In genomic region chr11:14872032-14872431, GRCh38 we compare ENCODE assay signal across 17 cellular contexts. TPM values are rescaled to one million over a fixed set of nuclear protein-coding genes. Genes with fewer than 3 reads are reported as not detected.
DNase-seq lines count a peak whose midpoint lies in the region; ATAC-seq lines count a peak whose summit lies in the region.
"Had no signal": no experiment of that assay in that cellular context is flagged by ENCODE, and none has a peak within 500 bp of the region (broad histone marks: within the 10 kb centered on the region; RNA-seq: fewer than 3 reads in every experiment).

No MANE protein-coding gene starts in this region.

- H3K36me3 Mint-ChIP-seq in T-helper 1 cell treated with Interleukin-12 subunit alpha and Interleukin-12 subunit beta and Interleukin-4 antibody, amounts not matched to agents 30 μg/mL and 1 μg/mL, for 36 hours (ENCODE audit: low read depth), result peaks cover 62% of the 10 kb centered on the region
- peaks cover 0 to 26% of the 10 kb centered on the region in 2 donors for H3K36me3 Mint-ChIP-seq in activated naive CD4-positive, alpha-beta T cell treated with anti-CD3 and anti-CD28 coated beads, Interleukin-2, amount 50 U/mL, for 72 hours
- peaks cover 43% of the 10 kb centered on the region for H3K36me3 Mint-ChIP-seq in activated naive CD8-positive, alpha-beta T cell treated with anti-CD3 and anti-CD28 coated beads, Interleukin-2, amount 50 U/mL, for 24 hours (ENCODE audit: low read depth)
- H3K36me3 Mint-ChIP-seq in stimulated activated effector memory CD8-positive, alpha-beta T cell treated with anti-CD3 and anti-CD28 coated beads, Interleukin-12 subunit alpha, Interleukin-12 subunit beta, amount 100 ng/mL, for 72 hours, result peaks cover 57% of the 10 kb centered on the region

- DNase-seq in T-helper 1 cell, result no peak
- no peak for DNase-seq in activated naive CD4-positive, alpha-beta T cell treated with anti-CD3 and anti-CD28 coated beads, Interleukin-2, amount 50 U/mL, for 72 hours (ENCODE audit: low spot score in 2 of 2)
- no peak for DNase-seq in activated naive CD4-positive, alpha-beta T cell treated with Interleukin-2 at 50 U/mL for 16 hours
- no peak for DNase-seq in activated naive CD8-positive, alpha-beta T cell treated with anti-CD3 and anti-CD28 coated beads, Interleukin-2, amount 50 U/mL, for 24 hours
- DNase-seq in stimulated activated effector memory CD8-positive, alpha-beta T cell treated with anti-CD3 and anti-CD28 coated beads, Interleukin-12 subunit alpha, Interleukin-12 subunit beta, amount 100 ng/mL, for 72 hours (ENCODE audit: low spot score in 2 of 2), result no peak
- DNase-seq in COLO668 (lab: John Stamatoyannopoulos, UW; ENCODE audit: unreplicated experiment), result no peak
- DNase-seq: 8988T; CD8-positive, alpha-beta memory T cell; DND-41; GF-D8; KBM-7; NCI-H1436; NCI-H2029; NCI-H748 treated with DMSO at 0.1 percent for 48 hours; RPMI8226 had no signal

- no peaks in the 10 kb centered on the region for H3K27me3 Mint-ChIP-seq in T-helper 1 cell treated with Interleukin-12 subunit alpha and Interleukin-12 subunit beta and Interleukin-4 antibody, amounts not matched to agents 30 μg/mL and 1 μg/mL, for 36 hours (ENCODE audit: low read depth)
- no peaks in the 10 kb centered on the region for H3K27me3 Mint-ChIP-seq in activated naive CD8-positive, alpha-beta T cell treated with anti-CD3 and anti-CD28 coated beads, Interleukin-2, amount 50 U/mL, for 24 hours
- H3K27me3 Mint-ChIP-seq: CD8-positive, alpha-beta memory T cell had no signal

- H3K4me3 Mint-ChIP-seq in T-helper 1 cell treated with Interleukin-12 subunit alpha and Interleukin-12 subunit beta and Interleukin-4 antibody, amounts not matched to agents 30 μg/mL and 1 μg/mL, for 36 hours, result no peak overlapping the region
- H3K4me3 Mint-ChIP-seq in activated naive CD8-positive, alpha-beta T cell treated with anti-CD3 and anti-CD28 coated beads, Interleukin-2, amount 50 U/mL, for 24 hours, result no peak overlapping the region
- H3K4me3 Mint-ChIP-seq in stimulated activated effector memory CD8-positive, alpha-beta T cell treated with anti-CD3 and anti-CD28 coated beads, Interleukin-12 subunit alpha, Interleukin-12 subunit beta, amount 100 ng/mL, for 72 hours, result no peak overlapping the region
- H3K4me3 Mint-ChIP-seq: CD8-positive, alpha-beta memory T cell had no signal

- ATAC-seq in activated naive CD4-positive, alpha-beta T cell treated with anti-CD3 and anti-CD28 coated beads, Interleukin-2, amount 50 U/mL, for 72 hours, result peak; percentile 34 to 61
- ATAC-seq in activated naive CD8-positive, alpha-beta T cell treated with anti-CD3 and anti-CD28 coated beads, Interleukin-2, amount 50 U/mL, for 24 hours, result no peak
- no peak for ATAC-seq in stimulated activated effector memory CD8-positive, alpha-beta T cell treated with anti-CD3 and anti-CD28 coated beads, Interleukin-12 subunit alpha, Interleukin-12 subunit beta, amount 100 ng/mL, for 72 hours
- ATAC-seq in GM19463 (IDR thresholded peaks at IDR 0.05; ENCODE audit: unreplicated experiment), result no peak

- no peaks in the 10 kb centered on the region for H3K9me3 Mint-ChIP-seq in T-helper 1 cell treated with Interleukin-12 subunit alpha and Interleukin-12 subunit beta and Interleukin-4 antibody, amounts not matched to agents 30 μg/mL and 1 μg/mL, for 36 hours
- peaks cover 0 to 5% of the 10 kb centered on the region in 2 donors for H3K9me3 Mint-ChIP-seq in activated naive CD4-positive, alpha-beta T cell treated with anti-CD3 and anti-CD28 coated beads, Interleukin-2, amount 50 U/mL, for 72 hours
- no peaks in the 10 kb centered on the region for H3K9me3 Mint-ChIP-seq in activated naive CD8-positive, alpha-beta T cell treated with anti-CD3 and anti-CD28 coated beads, Interleukin-2, amount 50 U/mL, for 24 hours
- no peaks in the 10 kb centered on the region for H3K9me3 Mint-ChIP-seq in stimulated activated effector memory CD8-positive, alpha-beta T cell treated with anti-CD3 and anti-CD28 coated beads, Interleukin-12 subunit alpha, Interleukin-12 subunit beta, amount 100 ng/mL, for 72 hours
- H3K9me3 Mint-ChIP-seq: CD8-positive, alpha-beta memory T cell had no signal

- peaks cover 9% of the 10 kb centered on the region for H3K4me1 Mint-ChIP-seq in T-helper 1 cell treated with Interleukin-12 subunit alpha and Interleukin-12 subunit beta and Interleukin-4 antibody, amounts not matched to agents 30 μg/mL and 1 μg/mL, for 36 hours (ENCODE audit: low read depth)
- H3K4me1 Mint-ChIP-seq in activated naive CD8-positive, alpha-beta T cell treated with anti-CD3 and anti-CD28 coated beads, Interleukin-2, amount 50 U/mL, for 24 hours, result peaks cover 8% of the 10 kb centered on the region
- peaks cover 4% of the 10 kb centered on the region for H3K4me1 Mint-ChIP-seq in stimulated activated effector memory CD8-positive, alpha-beta T cell treated with anti-CD3 and anti-CD28 coated beads, Interleukin-12 subunit alpha, Interleukin-12 subunit beta, amount 100 ng/mL, for 72 hours

- peak overlapping the region; percentile 5 for H3K27ac Mint-ChIP-seq in T-helper 1 cell treated with Interleukin-12 subunit alpha and Interleukin-12 subunit beta and Interleukin-4 antibody, amounts not matched to agents 30 μg/mL and 1 μg/mL, for 36 hours
- peak overlapping the region; percentile 38 to 43 for H3K27ac Mint-ChIP-seq in activated naive CD4-positive, alpha-beta T cell treated with anti-CD3 and anti-CD28 coated beads, Interleukin-2, amount 50 U/mL, for 72 hours
- H3K27ac Mint-ChIP-seq in activated naive CD8-positive, alpha-beta T cell treated with anti-CD3 and anti-CD28 coated beads, Interleukin-2, amount 50 U/mL, for 24 hours, result peak overlapping the region; percentile 19
- peak overlapping the region; percentile 10 for H3K27ac Mint-ChIP-seq in stimulated activated effector memory CD8-positive, alpha-beta T cell treated with anti-CD3 and anti-CD28 coated beads, Interleukin-12 subunit alpha, Interleukin-12 subunit beta, amount 100 ng/mL, for 72 hours

RNA-seq across cellular contexts. Expression of gene CYP2R1, which starts 20.0 kb away (rescaled TPM):
- total RNA-seq in activated naive CD4-positive, alpha-beta T cell treated with anti-CD3 and anti-CD28 coated beads, Interleukin-2, amount 50 U/mL, for 72 hours, result 10 to 100 TPM in 1 of 2 donors, 1 to 10 TPM in 1; 5.1 to 20.6 TPM

Comparison
In these comparisons a context has a peak if more than half of its experiments do, and no peak if none do; other contexts are left out.
1. ATAC-seq: peak in activated naive CD4-positive, alpha-beta T cell treated with anti-CD3 and anti-CD28 coated beads, Interleukin-2, amount 50 U/mL, for 72 hours (2 of 2); none in activated naive CD8-positive, alpha-beta T cell treated with anti-CD3 and anti-CD28 coated beads, Interleukin-2, amount 50 U/mL, for 24 hours (single experiment), stimulated activated effector memory CD8-positive, alpha-beta T cell treated with anti-CD3 and anti-CD28 coated beads, Interleukin-12 subunit alpha, Interleukin-12 subunit beta, amount 100 ng/mL, for 72 hours (single experiment) and GM19463 (single experiment).
2. Peak in every context shown above with its lines, with median percentiles within 50 percentile points of each other: H3K27ac Mint-ChIP-seq.